ENCODE assay signal across 32 cellular contexts in genomic region chr5:29950416-29951145, GRCh38.
"Had no signal": no experiment of that assay in that cellular context is flagged by ENCODE, and none has a peak within 500 bp of the region (broad histone marks: within the 10 kb centered on the region; RNA-seq: fewer than 3 reads in every experiment).

No MANE protein-coding gene starts in this region.

- H3K27me3 ChIP-seq: ascending aorta, cardiac muscle cell, colonic mucosa, esophagus squamous epithelium, left lung, pancreas, sigmoid colon, upper lobe of left lung, vagina had no signal

- DNase-seq: activated CD4-positive, alpha-beta memory T cell treated with anti-CD3 and anti-CD28 coated beads for 36 hours; activated CD4-positive, alpha-beta T cell treated with anti-CD3 and anti-CD28 coated beads, Interleukin-2, amount 10 ng/mL, durations not matched to agents 24 days and 14 days; activated CD4-positive, CD25-positive, alpha-beta regulatory T cell treated with anti-CD3 and anti-CD28 coated beads, Interleukin-2, amount 50 U/mL, for 72 hours; activated CD8-positive, alpha-beta memory T cell treated with anti-CD3 and anti-CD28 coated beads, Interleukin-2, amount 50 U/mL, for 4 hours; activated gamma-delta T cell; activated naive CD4-positive, alpha-beta T cell treated with anti-CD3 and anti-CD28 coated beads, Interleukin-2, amount 10 ng/mL, durations not matched to agents 7 days and 5 days; activated naive CD8-positive, alpha-beta T cell treated with anti-CD3 and anti-CD28 coated beads, Interleukin-2, amount 10 ng/mL, durations not matched to agents 7 days and 5 days; activated T-cell treated with anti-CD3 and anti-CD28 coated beads, Interleukin-2, amount 50 U/mL, for 1 hour; cerebellar nuclear complex; colonic mucosa; effector CD8-positive, alpha-beta T cell; esophagus squamous epithelium; glutamatergic neuron; left lung; lower lobe of right lung; mesenchymal stem cell; naive thymus-derived CD8-positive, alpha-beta T cell; nucleus accumbens; pancreas; sigmoid colon; small intestine; stimulated activated CD4-positive, alpha-beta T cell treated with anti-CD3 and anti-CD28 coated beads, Interleukin-1b, Interleukin-23, amount 100 ng/mL, for 48 hours; stimulated activated CD4-positive, alpha-beta T cell treated with anti-CD3 and anti-CD28 coated beads, Interleukin-4, amount 100 ng/mL, for 4 hours; stimulated activated CD8-positive, alpha-beta memory T cell treated with anti-CD3 and anti-CD28 coated beads, Interleukin-4, amount 100 ng/mL, for 48 hours; stimulated activated naive CD8-positive, alpha-beta T cell treated with anti-CD3 and anti-CD28 coated beads, Interleukin-15, amount 100 ng/mL, for 72 hours; substantia nigra; upper lobe of left lung had no signal

- H3K4me3 ChIP-seq: ascending aorta, cardiac muscle cell, colonic mucosa, esophagus squamous epithelium, left lung, lower lobe of right lung, pancreas, prostate gland, sigmoid colon, upper lobe of left lung, vagina had no signal

- H3K9me3 ChIP-seq: ascending aorta, colonic mucosa, left lung, lower lobe of right lung, pancreas, prostate gland, upper lobe of left lung, vagina had no signal

- H3K4me1 ChIP-seq: ascending aorta, colonic mucosa, esophagus squamous epithelium, left lung, lower lobe of right lung, pancreas, prostate gland, sigmoid colon, upper lobe of left lung, vagina had no signal

- H3K36me3 ChIP-seq: ascending aorta, cardiac muscle cell, colonic mucosa, esophagus squamous epithelium, left lung, lower lobe of right lung, pancreas, prostate gland, sigmoid colon, upper lobe of left lung, vagina had no signal

- H3K27ac ChIP-seq: ascending aorta, cardiac muscle cell, colonic mucosa, epithelial cell of prostate, esophagus squamous epithelium, left lung, lower lobe of right lung, pancreas, prostate gland, sigmoid colon, upper lobe of left lung, vagina had no signal
